In the genomic region with DNA sequence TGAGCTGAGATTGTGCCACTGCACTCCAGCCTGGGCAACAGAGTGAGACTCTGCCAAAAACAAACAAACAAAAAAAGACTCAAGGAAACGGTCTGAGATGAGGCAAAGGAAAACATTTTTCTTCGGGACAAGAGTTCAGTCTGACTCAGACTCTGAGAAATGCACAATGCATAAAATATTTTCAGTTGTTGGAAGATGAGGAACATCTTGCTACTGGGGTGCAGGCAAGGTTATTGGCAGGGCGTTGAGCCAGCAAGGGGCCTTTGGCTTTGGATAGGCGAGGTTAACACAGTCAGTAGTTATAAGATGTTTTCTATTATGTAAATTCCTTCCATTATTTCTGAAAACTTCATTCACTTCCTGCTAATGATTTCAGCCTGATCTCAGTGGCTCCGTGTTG, we compare ENCODE assay signal across 20 cellular contexts.
"Had no signal": no experiment of that assay in that cellular context is flagged by ENCODE, and none has a peak within 500 bp of the region (broad histone marks: within the 10 kb centered on the region; RNA-seq: fewer than 3 reads in every experiment).

No MANE protein-coding gene starts in this region.

- H3K9me3 Mint-ChIP-seq: activated naive CD8-positive, alpha-beta T cell treated with anti-CD3 and anti-CD28 coated beads for 36 hours; central memory CD8-positive, alpha-beta T cell; effector memory CD8-positive, alpha-beta T cell; nephron had no signal

- H3K4me3 Mint-ChIP-seq: activated CD8-positive, alpha-beta memory T cell treated with anti-CD3 and anti-CD28 coated beads, Interleukin-2, amount 10 ng/mL, durations not matched to agents 7 days and 5 days; activated naive CD8-positive, alpha-beta T cell treated with anti-CD3 and anti-CD28 coated beads for 36 hours; central memory CD8-positive, alpha-beta T cell; effector memory CD8-positive, alpha-beta T cell; nephron; type B pancreatic cell had no signal

- H3K36me3 Mint-ChIP-seq: activated CD8-positive, alpha-beta memory T cell treated with anti-CD3 and anti-CD28 coated beads, Interleukin-2, amount 10 ng/mL, durations not matched to agents 7 days and 5 days; activated naive CD8-positive, alpha-beta T cell treated with anti-CD3 and anti-CD28 coated beads for 36 hours; type B pancreatic cell had no signal

- H3K27ac Mint-ChIP-seq: activated CD8-positive, alpha-beta memory T cell treated with anti-CD3 and anti-CD28 coated beads, Interleukin-2, amount 10 ng/mL, durations not matched to agents 7 days and 5 days; activated naive CD8-positive, alpha-beta T cell treated with anti-CD3 and anti-CD28 coated beads for 36 hours; effector memory CD8-positive, alpha-beta T cell; nephron; type B pancreatic cell had no signal

- H3K27ac ChIP-seq: heart right ventricle, suprapubic skin had no signal

- H3K9me3 ChIP-seq: heart right ventricle, suprapubic skin had no signal

- DNase-seq: activated CD4-positive, alpha-beta T cell treated with anti-CD3 and anti-CD28 coated beads, Interleukin-2, amount 50 U/mL, for 4 hours; activated CD4-positive, CD25-positive, alpha-beta regulatory T cell treated with anti-CD3 and anti-CD28 coated beads, Interleukin-2, amount 50 U/mL, for 72 hours; activated CD8-positive, alpha-beta memory T cell treated with anti-CD3 and anti-CD28 coated beads, Interleukin-2, amount 10 ng/mL, durations not matched to agents 7 days and 5 days; activated gamma-delta T cell; activated naive CD8-positive, alpha-beta T cell treated with anti-CD3 and anti-CD28 coated beads for 36 hours; activated T-cell treated with anti-CD3 and anti-CD28 coated beads, Interleukin-2, amount 50 U/mL, for 48 hours; anterior cingulate cortex; effector memory CD8-positive, alpha-beta T cell; heart right ventricle; left ventricle myocardium superior; mesendoderm; stimulated activated CD4-positive, alpha-beta T cell treated with anti-CD3 and anti-CD28 coated beads, Interleukin-12 subunit alpha, Interleukin-12 subunit beta, amount 100 ng/mL, for 4 hours; stimulated activated naive CD4-positive, alpha-beta T cell had no signal

- H3K4me1 Mint-ChIP-seq: activated CD8-positive, alpha-beta memory T cell treated with anti-CD3 and anti-CD28 coated beads, Interleukin-2, amount 10 ng/mL, durations not matched to agents 7 days and 5 days; activated naive CD8-positive, alpha-beta T cell treated with anti-CD3 and anti-CD28 coated beads for 36 hours; central memory CD8-positive, alpha-beta T cell; nephron had no signal

- H3K4me1 ChIP-seq: heart right ventricle, suprapubic skin had no signal

- FAIRE-seq: frontal cortex, keratinocyte had no signal

- H3K27me3 ChIP-seq: heart right ventricle, suprapubic skin had no signal

- ATAC-seq: activated CD8-positive, alpha-beta memory T cell treated with anti-CD3 and anti-CD28 coated beads, Interleukin-2, amount 10 ng/mL, durations not matched to agents 7 days and 5 days; effector memory CD8-positive, alpha-beta T cell; heart right ventricle; left ventricle myocardium superior; sciatic nerve had no signal

- H3K36me3 ChIP-seq: heart right ventricle, suprapubic skin had no signal

- H3K27me3 Mint-ChIP-seq: activated CD8-positive, alpha-beta memory T cell treated with anti-CD3 and anti-CD28 coated beads, Interleukin-2, amount 10 ng/mL, durations not matched to agents 7 days and 5 days; activated naive CD8-positive, alpha-beta T cell treated with anti-CD3 and anti-CD28 coated beads for 36 hours; central memory CD8-positive, alpha-beta T cell; effector memory CD8-positive, alpha-beta T cell; type B pancreatic cell had no signal

- H3K4me3 ChIP-seq: heart right ventricle, suprapubic skin had no signal
